19 cellular contexts compared by ENCODE assay signal in genomic region chr17:66551839-66552238, GRCh38.
"Had no signal": no experiment of that assay in that cellular context is flagged by ENCODE, and none has a peak within 500 bp of the region (broad histone marks: within the 10 kb centered on the region; RNA-seq: fewer than 3 reads in every experiment).

No MANE protein-coding gene starts in this region.

- H3K4me3 ChIP-seq: coronary artery, gastrocnemius medialis, heart right ventricle, mucosa of descending colon, neural progenitor cell, pancreas, smooth muscle cell had no signal

- H2AFZ ChIP-seq: neural progenitor cell had no signal

- H3K27ac Mint-ChIP-seq: progenitor cell of endocrine pancreas had no signal

- DNase-seq: effector CD8-positive, alpha-beta T cell; gastrocnemius medialis; heart right ventricle; hypothalamus; kidney glomerular epithelial cell; mammary epithelial cell; naive thymus-derived CD8-positive, alpha-beta T cell; occipital lobe; pancreas; right cardiac atrium; stimulated activated CD4-positive, alpha-beta T cell treated with anti-CD3 and anti-CD28 coated beads, Interleukin-2, amount 100 ng/mL, for 48 hours; stimulated activated naive CD4-positive, alpha-beta T cell treated with Interleukin-2 at 50 U/mL for 16 hours; trophoblast cell had no signal

- H3K9ac ChIP-seq: neural progenitor cell had no signal

- H3K9me3 Mint-ChIP-seq: naive thymus-derived CD8-positive, alpha-beta T cell had no signal

- H3K9me3 ChIP-seq: gastrocnemius medialis, mucosa of descending colon, pancreas had no signal

- H3K36me3 ChIP-seq: gastrocnemius medialis, heart right ventricle, neural progenitor cell, pancreas had no signal

- H3K4me2 ChIP-seq: neural progenitor cell, smooth muscle cell had no signal

- H3K27ac ChIP-seq: coronary artery, gastrocnemius medialis, heart right ventricle, neural progenitor cell, pancreas had no signal

- H3K4me3 Mint-ChIP-seq: neural progenitor cell had no signal

- H3K27me3 ChIP-seq: gastrocnemius medialis, heart right ventricle, neural progenitor cell, pancreas had no signal

- H3K4me1 ChIP-seq: gastrocnemius medialis had no signal

- FAIRE-seq: islet of Langerhans, pancreas had no signal

- ATAC-seq: gastrocnemius medialis; heart right ventricle; naive thymus-derived CD8-positive, alpha-beta T cell; pancreas; right cardiac atrium had no signal

- H3K27me3 Mint-ChIP-seq: naive thymus-derived CD8-positive, alpha-beta T cell; progenitor cell of endocrine pancreas had no signal
